Comparison of ENCODE assay signal across 8 cellular contexts in the genomic region with DNA sequence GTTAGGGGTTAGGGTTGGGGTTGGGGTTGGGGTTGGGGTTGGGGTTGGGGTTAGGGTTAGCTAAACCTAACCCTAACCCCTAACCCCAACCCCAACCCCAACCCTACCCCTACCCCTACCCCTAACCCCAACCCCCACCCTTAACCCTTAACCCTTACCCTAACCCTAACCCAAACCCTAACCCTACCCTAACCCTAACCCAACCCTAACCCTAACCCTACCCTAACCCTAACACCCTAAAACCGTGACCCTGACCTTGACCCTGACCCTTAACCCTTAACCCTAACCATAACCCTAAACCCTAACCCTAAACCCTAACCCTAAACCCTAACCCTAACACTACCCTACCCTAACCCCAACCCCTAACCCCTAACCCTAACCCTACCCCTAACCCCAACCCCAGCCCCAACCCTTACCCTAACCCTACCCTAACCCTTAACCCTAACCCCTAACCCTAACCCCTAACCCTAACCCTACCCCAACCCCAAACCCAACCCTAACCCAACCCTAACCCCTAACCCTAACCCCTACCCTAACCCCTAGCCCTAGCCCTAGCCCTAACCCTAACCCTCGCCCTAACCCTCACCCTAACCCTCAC. TPM values are rescaled to one million over a fixed set of nuclear protein-coding genes. Genes with fewer than 3 reads are reported as not detected.
A peak's percentile ranks its signal among the peaks of the same experiment; 100 is the strongest.
DNase-seq lines count a peak whose midpoint lies in the region; ATAC-seq and TF ChIP-seq lines count a peak whose summit lies in the region.

No MANE protein-coding gene starts in this region.

- no peaks in the 10 kb centered on the region for H4K20me1 ChIP-seq in fibroblast of lung (ENCODE audit: control insufficient read depth, extremely low read depth, insufficient read depth, low read length)

- H3K4me3 ChIP-seq in GM12865 (ENCODE audit: low read depth, low read length) (peak overlapping the region; percentile 69), fibroblast of lung (replicated peaks in 1 of 4; ENCODE audit: control extremely low read depth in 1 of 4, insufficient read depth in 1 of 4, low read depth in 3 of 4, low read length in 4 of 4) (peak overlapping the region in 3 of 4 experiments; percentile 45 to 71 (median 63)), prostate gland (peak overlapping the region; percentile 45 to 54)

- peak overlapping the region; percentile 23 for H3K9ac ChIP-seq in fibroblast of lung (ENCODE audit: insufficient read depth, low read length)

- POLR2A ChIA-PET in RWPE1 (lab: Yijun Ruan, JAX; ENCODE audit: low non-redundant PET), result no interaction called here

- H3K27me3 ChIP-seq in fibroblast of lung (ENCODE audit: control insufficient read depth, insufficient read depth, low read length), result no peaks in the 10 kb centered on the region
- no peaks in the 10 kb centered on the region for H3K27me3 ChIP-seq in prostate gland (replicated peaks; ENCODE audit: insufficient read depth)

- H3K9me3 ChIP-seq in fibroblast of lung (ENCODE audit: control insufficient read depth, insufficient read depth, low read depth, low read length) (no peaks in the 10 kb centered on the region), prostate gland (no peaks in the 10 kb centered on the region)

- no peaks in the 10 kb centered on the region for H3K4me1 ChIP-seq in fibroblast of lung (ENCODE audit: control insufficient read depth, extremely low read depth, insufficient read depth, low read length)
- H3K4me1 ChIP-seq in prostate gland (replicated peaks), result no peaks in the 10 kb centered on the region

- no peak for TF ChIP-seq POLR2A in prostate gland (IDR thresholded peaks at IDR 0.05)

- peak overlapping the region; percentile 64 for H2AFZ ChIP-seq in fibroblast of lung (ENCODE audit: low read length)

- no peaks in the 10 kb centered on the region for H3K36me3 ChIP-seq in fibroblast of lung (ENCODE audit: control insufficient read depth, insufficient read depth, low read length)
- no peaks in the 10 kb centered on the region for H3K36me3 ChIP-seq in prostate gland

- DNase-seq in GM12865 (ENCODE audit: low read depth), result no peak
- no peak for DNase-seq in RWPE1 (ENCODE audit: low spot score)
- DNase-seq in fibroblast of lung (ENCODE audit: low read depth in 2 of 2), result no peak
- no peak for DNase-seq in prostate gland (ENCODE audit: low spot score)
- DNase-seq in GM19240 (ENCODE audit: insufficient read length, low spot score), result no peak

- no peaks in the 10 kb centered on the region for H3K79me2 ChIP-seq in fibroblast of lung (ENCODE audit: control insufficient read depth, insufficient read depth, low read length)

- H3K27ac ChIP-seq in RWPE1 (peak overlapping the region; percentile 94), fibroblast of lung (ENCODE audit: insufficient read depth, low read length) (no peak overlapping the region), prostate gland (peak overlapping the region; percentile 68 to 76)

- no peak for ATAC-seq in GM21737 (IDR thresholded peaks at IDR 0.05; ENCODE audit: unreplicated experiment)
- ATAC-seq in HG03439 (IDR thresholded peaks at IDR 0.05; ENCODE audit: unreplicated experiment), result no peak
- ATAC-seq in GM21619 (IDR thresholded peaks at IDR 0.05; ENCODE audit: unreplicated experiment), result no peak

- H3K4me2 ChIP-seq in fibroblast of lung (ENCODE audit: extremely low read depth, insufficient read depth, low read length), result no peak overlapping the region

- no peak for TF ChIP-seq CTCF in GM12865 (IDR thresholded peaks at IDR 0.05; ENCODE audit: insufficient read depth, low read depth, low read length, missing control alignments)
- TF ChIP-seq CTCF in RWPE1 (conservative IDR thresholded peaks at IDR 0.05; ENCODE audit: low read depth), result no peak
- no peak for TF ChIP-seq CTCF in fibroblast of lung (conservative IDR thresholded peaks at IDR 0.05 in 1 of 2, IDR thresholded peaks at IDR 0.05 in 1 of 2; ENCODE audit: low read depth in 1 of 2, low read length in 2 of 2)
- no peak for TF ChIP-seq CTCF in prostate gland (IDR thresholded peaks at IDR 0.05)

- intact Hi-C loops in prostate gland (cut with DNase I), result no loop called here

- CTCF ChIA-PET in RWPE1 (lab: Yijun Ruan, JAX), result no interaction called here

- WGBS in prostate gland, result 56% methylated on average over 2 of the region's 2 CpGs

RNA-seq across cellular contexts. Expression of gene RABL2A, which starts 24.1 kb away (rescaled TPM):
- 6.9 and 11.7 TPM in 2 replicates for total RNA-seq in fibroblast of lung
- polyA plus RNA-seq in fibroblast of lung, result 6.4 and 7.4 TPM in 2 replicates
- 5.0 and 5.6 TPM in 2 replicates for polyA plus RNA-seq in fibroblast of lung (2012)
- polyA minus RNA-seq in fibroblast of lung (ENCODE audit: low replicate concordance), result 13.2 and 14.9 TPM in 2 replicates
- 10 to 100 TPM; 14.7 to 29.2 TPM for total RNA-seq in prostate gland
